8 cellular contexts compared by ENCODE assay signal in genomic region chr6:2767327-2767985, GRCh38. TPM values are rescaled to one million over a fixed set of nuclear protein-coding genes. Genes with fewer than 3 reads are reported as not detected.
DNase-seq lines count a peak whose midpoint lies in the region; ATAC-seq and TF ChIP-seq lines count a peak whose summit lies in the region.

No MANE protein-coding gene starts in this region.

- H3K4me1 Mint-ChIP-seq in dendritic cell treated with granulocyte-macrophage colony-stimulating factor and Interleukin-4, amounts not matched to agents 40 ng/mL and 50 ng/mL, for 4 days (ENCODE audit: low read depth) = peaks cover 50% of the 10 kb centered on the region
- H3K4me1 Mint-ChIP-seq in neural crest cell = peaks cover 47% of the 10 kb centered on the region

- peak overlapping the region; percentile 93 for H3K4me3 ChIP-seq in BLaER1
- H3K4me3 ChIP-seq in LNCaP clone FGC (ENCODE audit: low read depth, low read length) = peak overlapping the region; percentile 85

- H3K27me3 Mint-ChIP-seq in dendritic cell treated with granulocyte-macrophage colony-stimulating factor and Interleukin-4, amounts not matched to agents 40 ng/mL and 50 ng/mL, for 4 days = no peaks in the 10 kb centered on the region
- no peaks in the 10 kb centered on the region for H3K27me3 Mint-ChIP-seq in neural crest cell (ENCODE audit: low read depth)

- DNase-seq in LNCaP clone FGC (ENCODE audit: low read depth) (no peak), neural crest cell (ENCODE audit: low read depth, low spot score) (no peak), NCI-H524 treated with DMSO at 0.1 percent for 48 hours (lab: John Stamatoyannopoulos, UW) (no peak)

- peak overlapping the region; percentile 93 for H3K9ac ChIP-seq in BLaER1

- no peaks in the 10 kb centered on the region for H3K9me3 Mint-ChIP-seq in dendritic cell treated with granulocyte-macrophage colony-stimulating factor and Interleukin-4, amounts not matched to agents 40 ng/mL and 50 ng/mL, for 4 days
- no peaks in the 10 kb centered on the region for H3K9me3 Mint-ChIP-seq in neural crest cell

- H3K27me3 ChIP-seq in BLaER1 = no peaks in the 10 kb centered on the region

- peak overlapping the region; percentile 93 for H3K4me2 ChIP-seq in BLaER1

- peak overlapping the region; percentile 72 for H3K4me3 Mint-ChIP-seq in dendritic cell treated with granulocyte-macrophage colony-stimulating factor and Interleukin-4, amounts not matched to agents 40 ng/mL and 50 ng/mL, for 4 days
- H3K4me3 Mint-ChIP-seq in neural crest cell = peak overlapping the region; percentile 76

- H3K27ac Mint-ChIP-seq in dendritic cell treated with granulocyte-macrophage colony-stimulating factor and Interleukin-4, amounts not matched to agents 40 ng/mL and 50 ng/mL, for 4 days = peak overlapping the region; percentile 11
- H3K27ac Mint-ChIP-seq in neural crest cell (ENCODE audit: unreplicated experiment) = peak overlapping the region; percentile 10

- intact Hi-C loops in dendritic cell treated with granulocyte-macrophage colony-stimulating factor and Interleukin-4, amounts not matched to agents 40 ng/mL and 50 ng/mL, for 4 days (cut with micrococcal nuclease) = no loop called here

- no peak overlapping the region for H3K27ac ChIP-seq in BLaER1

- H3K9me3 ChIP-seq in BLaER1 = peaks cover 11% of the 10 kb centered on the region

- no peak for TF ChIP-seq CTCF in LNCaP clone FGC (IDR thresholded peaks at IDR 0.05; ENCODE audit: control insufficient read depth, extremely low read depth, insufficient read depth)
- no peak for TF ChIP-seq CTCF in neural crest cell (conservative IDR thresholded peaks at IDR 0.05)

- peaks cover 32% of the 10 kb centered on the region for H3K36me3 ChIP-seq in BLaER1

- no peak for ATAC-seq in GM18511 (IDR thresholded peaks at IDR 0.05; ENCODE audit: unreplicated experiment)
- no peak for ATAC-seq in HG03139 (IDR thresholded peaks at IDR 0.05; ENCODE audit: unreplicated experiment)
- ATAC-seq in HG03432 (IDR thresholded peaks at IDR 0.05; ENCODE audit: unreplicated experiment) = no peak

- peaks cover 67% of the 10 kb centered on the region for H4K20me1 ChIP-seq in BLaER1

- H3K4me1 ChIP-seq in BLaER1 = peaks cover 51% of the 10 kb centered on the region

- peaks cover 35% of the 10 kb centered on the region for H3K36me3 Mint-ChIP-seq in dendritic cell treated with granulocyte-macrophage colony-stimulating factor and Interleukin-4, amounts not matched to agents 40 ng/mL and 50 ng/mL, for 4 days (ENCODE audit: low read depth)
- peaks cover 4% of the 10 kb centered on the region for H3K36me3 Mint-ChIP-seq in neural crest cell (ENCODE audit: low read depth)

RNA-seq across cellular contexts. Expression of gene WRNIP1, which starts 2.3 kb away (rescaled TPM):
- 44.5 and 46.2 TPM in 2 replicates for total RNA-seq in neural crest cell

RNA-seq across cellular contexts. Expression of gene MYLK4, which starts 16.7 kb away (rescaled TPM):
- total RNA-seq in neural crest cell = 0.80 and 0.96 TPM in 2 replicates
